Comparison of ENCODE assay signal across 8 cellular contexts in the genomic region with DNA sequence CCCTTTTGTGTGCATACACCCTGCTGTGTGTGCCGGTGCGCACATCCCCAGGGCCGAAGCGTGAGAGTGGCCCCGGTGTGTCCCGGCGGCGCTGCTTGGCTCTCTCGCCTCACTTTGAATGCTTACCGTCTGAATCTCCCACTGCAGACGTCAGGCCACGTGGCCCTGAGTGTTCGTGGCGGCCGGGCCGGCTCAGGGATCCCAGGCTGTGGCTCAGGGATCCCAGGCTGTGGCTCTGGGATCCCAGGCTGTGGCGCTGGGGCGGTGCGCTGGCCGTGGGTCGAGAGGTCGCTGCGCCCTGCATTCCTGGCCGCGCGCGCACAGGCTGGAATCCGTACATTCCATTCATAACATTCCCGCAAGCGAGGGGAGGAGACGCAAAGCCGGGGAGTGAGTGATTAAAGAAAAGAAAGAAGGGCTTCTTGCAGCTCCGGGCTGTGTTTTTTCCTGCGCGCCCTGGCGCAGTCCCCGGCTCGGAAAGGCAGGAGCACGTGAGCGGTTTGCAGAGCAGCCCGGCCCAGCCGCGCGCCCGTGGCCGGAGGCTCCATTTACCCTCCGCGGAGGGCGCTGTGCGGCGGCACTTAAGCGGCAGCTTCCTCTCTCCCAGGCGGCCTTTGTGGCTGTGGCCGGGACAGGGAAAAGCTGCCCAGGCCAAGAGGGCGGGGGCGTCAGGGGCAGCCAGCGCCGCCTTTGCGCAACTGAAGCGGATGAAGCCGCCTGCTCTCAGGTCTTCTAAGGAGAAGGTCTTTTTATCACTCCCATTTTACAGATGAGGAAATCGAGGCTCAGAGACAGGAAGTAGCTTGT.
A peak's percentile ranks its signal among the peaks of the same experiment; 100 is the strongest.
DNase-seq lines count a peak whose midpoint lies in the region; ATAC-seq and TF ChIP-seq lines count a peak whose summit lies in the region.

No MANE protein-coding gene starts in this region.

- no peak for TF ChIP-seq CTCF in kidney epithelial cell (IDR thresholded peaks at IDR 0.05; ENCODE audit: insufficient read depth, low read length, poor library complexity, severe bottlenecking)

- DNase-seq in 8988T: peak; percentile 63
- DNase-seq in LoVo (ENCODE audit: low spot score): peak; percentile 53
- DNase-seq in kidney epithelial cell (ENCODE audit: low read depth): peak; percentile 70
- DNase-seq in stimulated activated CD8-positive, alpha-beta memory T cell treated with anti-CD3 and anti-CD28 coated beads, Interleukin-4, amount 100 ng/mL, for 48 hours: peak; percentile 18
- no peak for DNase-seq in NCI-H774 (lab: John Stamatoyannopoulos, UW)

- H3K27ac ChIP-seq in cingulate gyrus (ENCODE audit: low read depth, low read length): peak overlapping the region; percentile 80

- ATAC-seq in HG03460 (IDR thresholded peaks at IDR 0.05; ENCODE audit: unreplicated experiment) (no peak), GM19023 (IDR thresholded peaks at IDR 0.05; ENCODE audit: unreplicated experiment) (no peak)

- peak overlapping the region; percentile 28 for H3K4me3 ChIP-seq in kidney epithelial cell (ENCODE audit: low read depth, low read length)

- H3K36me3 ChIP-seq in kidney epithelial cell (ENCODE audit: control insufficient read depth, insufficient read depth, low read length): no peaks in the 10 kb centered on the region

- no peaks in the 10 kb centered on the region for H3K27me3 ChIP-seq in kidney epithelial cell (ENCODE audit: control insufficient read depth, insufficient read depth, low read length)
